In the genomic region with DNA sequence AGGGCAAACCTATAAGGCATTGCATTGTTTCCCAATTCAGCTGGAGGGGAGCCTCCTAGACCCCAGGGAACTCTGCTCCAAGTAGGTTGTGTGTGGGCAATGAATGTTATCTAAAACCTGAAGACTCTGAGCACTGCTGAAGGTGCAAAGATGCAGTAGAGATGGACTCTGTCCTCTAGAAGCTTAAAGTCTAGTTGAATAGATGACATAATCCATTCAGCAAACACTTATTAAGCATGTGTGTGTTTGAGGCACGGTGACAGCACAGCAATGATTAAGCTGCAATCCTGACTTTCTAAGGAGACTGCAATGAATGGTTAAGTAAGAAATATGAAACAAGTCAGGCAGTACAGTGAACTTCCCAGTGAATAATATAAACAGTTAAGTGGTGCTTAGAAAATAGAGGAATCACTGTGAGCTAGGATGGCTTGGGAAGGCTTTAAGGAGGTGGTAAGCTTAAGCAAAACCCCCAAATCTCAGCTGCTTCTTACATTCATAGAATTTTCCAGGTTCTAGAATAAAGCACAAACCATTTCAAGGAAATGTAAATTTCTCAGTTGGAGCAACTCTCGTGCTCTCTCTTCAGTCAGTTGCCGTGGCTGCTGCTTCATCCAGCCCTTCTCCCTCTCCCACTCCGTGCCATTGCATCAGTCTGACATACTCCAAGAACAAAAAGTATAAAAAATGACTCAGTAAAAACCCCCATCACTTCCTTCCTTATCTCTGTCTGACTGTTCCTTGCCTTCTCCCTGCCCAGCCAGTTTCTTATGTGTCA, we compare ENCODE assay signal across 8 cellular contexts. TPM values are rescaled to one million over a fixed set of nuclear protein-coding genes. Genes with fewer than 3 reads are reported as not detected.
A peak's percentile ranks its signal among the peaks of the same experiment; 100 is the strongest.
DNase-seq lines count a peak whose midpoint lies in the region; ATAC-seq, FAIRE-seq and TF ChIP-seq lines count a peak whose summit lies in the region.

No MANE protein-coding gene starts in this region.

- H3K9me2 ChIP-seq in hepatocyte (replicated peaks; ENCODE audit: insufficient read depth): no peaks in the 10 kb centered on the region

- H3K9me3 ChIP-seq in hepatocyte (ENCODE audit: low read depth): no peaks in the 10 kb centered on the region
- no peaks in the 10 kb centered on the region for H3K9me3 ChIP-seq in testis

- H2AFZ ChIP-seq in hepatocyte: no peak overlapping the region

- WGBS in hepatocyte (ENCODE audit: low lambda C conversion rate, missing lambda C conversion rate): 38% methylated on average over 4 of the region's 4 CpGs
- WGBS in testis, 2 donors: 77 to 85% methylated on average over 4 of the region's 4 CpGs

- TF ChIP-seq POLR2A in testis (IDR thresholded peaks at IDR 0.05): no peak

- TF ChIP-seq CTCF in hepatocyte (IDR thresholded peaks at IDR 0.05; ENCODE audit: poor library complexity) (no peak), testis (IDR thresholded peaks at IDR 0.05) (no peak)

- no peak for FAIRE-seq in urothelium cell line (lab: Jason Lieb, UNC)

- peaks cover 14% of the 10 kb centered on the region for H3K79me2 ChIP-seq in hepatocyte

- no peaks in the 10 kb centered on the region for H3K9me3 Mint-ChIP-seq in activated naive CD4-positive, alpha-beta T cell treated with anti-CD3 and anti-CD28 coated beads, Interleukin-2, amount 50 U/mL, for 72 hours

- H3K27ac Mint-ChIP-seq in activated naive CD4-positive, alpha-beta T cell treated with anti-CD3 and anti-CD28 coated beads, Interleukin-2, amount 50 U/mL, for 72 hours: peak overlapping the region in 1 of 2 donors; percentile 44

- peak; percentile 82 to 89 for ATAC-seq in activated naive CD4-positive, alpha-beta T cell treated with anti-CD3 and anti-CD28 coated beads, Interleukin-2, amount 50 U/mL, for 72 hours
- ATAC-seq in GM18511 (IDR thresholded peaks at IDR 0.05; ENCODE audit: unreplicated experiment): no peak
- ATAC-seq in HG03354 (IDR thresholded peaks at IDR 0.05; ENCODE audit: poor library complexity, severe bottlenecking, unreplicated experiment): no peak

- no peaks in the 10 kb centered on the region for H4K20me1 ChIP-seq in hepatocyte (ENCODE audit: insufficient read depth, poor library complexity, severe bottlenecking)

- H3K4me3 ChIP-seq in hepatocyte (no peak overlapping the region), testis (no peak overlapping the region)

- intact Hi-C loops in testis (cut with DNase I; ENCODE audit: low total_unique reads): no loop called here

- H3K36me3 Mint-ChIP-seq in activated naive CD4-positive, alpha-beta T cell treated with anti-CD3 and anti-CD28 coated beads, Interleukin-2, amount 50 U/mL, for 72 hours: peaks cover 4 to 6% of the 10 kb centered on the region in 2 donors

- H3K27ac ChIP-seq in hepatocyte (peak overlapping the region; percentile 89), testis (no peak overlapping the region)

- H3K4me1 ChIP-seq in hepatocyte (ENCODE audit: insufficient read depth) (peaks cover 14% of the 10 kb centered on the region), testis (no peaks in the 10 kb centered on the region)

- H3K36me3 ChIP-seq in hepatocyte (replicated peaks; ENCODE audit: insufficient read depth, low read depth) (no peaks in the 10 kb centered on the region), testis (ENCODE audit: low read depth, missing control alignments) (no peaks in the 10 kb centered on the region)

- DNase-seq in stimulated activated CD4-positive, alpha-beta T cell treated with anti-CD3 and anti-CD28 coated beads, Interleukin-1b, Interleukin-23, amount 100 ng/mL, for 48 hours: peak; percentile 52
- DNase-seq in stimulated activated CD4-positive, alpha-beta T cell treated with anti-CD3 and anti-CD28 coated beads, Interleukin-4, amount 100 ng/mL, for 1 hour: no peak
- no peak for DNase-seq in activated naive CD4-positive, alpha-beta T cell treated with anti-CD3 and anti-CD28 coated beads, Interleukin-2, amount 50 U/mL, for 72 hours (ENCODE audit: low spot score in 2 of 2)
- DNase-seq in hepatocyte (ENCODE audit: low spot score) (peak; percentile 78), urothelium cell line (ENCODE audit: low spot score) (peak; percentile 41), testis (no peak)

- peak overlapping the region; percentile 72 for H3K4me2 ChIP-seq in hepatocyte

- no peaks in the 10 kb centered on the region for H3K27me3 ChIP-seq in hepatocyte
- no peaks in the 10 kb centered on the region for H3K27me3 ChIP-seq in testis

RNA-seq across cellular contexts. Expression of gene MXD1, which starts 19.1 kb away (rescaled TPM):
- total RNA-seq in activated naive CD4-positive, alpha-beta T cell treated with anti-CD3 and anti-CD28 coated beads, Interleukin-2, amount 50 U/mL, for 72 hours: 10 to 100 TPM; 14.5 to 20.7 TPM
- total RNA-seq in hepatocyte: 25.8 and 29.7 TPM in 2 replicates
- 41.8 and 45.4 TPM in 2 replicates for polyA plus RNA-seq in hepatocyte
- total RNA-seq in testis: 10 to 100 TPM in 1 of 2 donors, 1 to 10 TPM in 1; 8.4 to 11.0 TPM
- polyA plus RNA-seq in testis (ENCODE audit: insufficient read depth, low read depth, low replicate concordance): 16.8 TPM

RNA-seq across cellular contexts. Expression of gene ASPRV1, which starts 27.4 kb away (rescaled TPM):
- 1 to 10 TPM; 1.5 TPM for total RNA-seq in activated naive CD4-positive, alpha-beta T cell treated with anti-CD3 and anti-CD28 coated beads, Interleukin-2, amount 50 U/mL, for 72 hours
- total RNA-seq in hepatocyte (0.24 and 0.73 TPM in 2 replicates), testis (1 to 10 TPM; 8.2 to 9.2 TPM)
- polyA plus RNA-seq in hepatocyte (0.66 TPM in 1 of 2 replicates, not detected in the other), testis (ENCODE audit: insufficient read depth, low read depth, low replicate concordance) (3.5 TPM)

RNA-seq across cellular contexts. Expression of gene SNRNP27, which starts 40.3 kb away (rescaled TPM):
- 10 to 100 TPM; 61.4 to 69.4 TPM for total RNA-seq in activated naive CD4-positive, alpha-beta T cell treated with anti-CD3 and anti-CD28 coated beads, Interleukin-2, amount 50 U/mL, for 72 hours
- total RNA-seq in hepatocyte (43.1 and 58.4 TPM in 2 replicates), testis (10 to 100 TPM; 77.1 to 78.3 TPM)
- polyA plus RNA-seq in hepatocyte (65.5 and 66.3 TPM in 2 replicates), testis (ENCODE audit: insufficient read depth, low read depth, low replicate concordance) (43.8 TPM)

Comparison
In these comparisons a context has a peak if more than half of its experiments do, and no peak if none do; other contexts are left out.
1. DNase-seq: peak in stimulated activated CD4-positive, alpha-beta T cell treated with anti-CD3 and anti-CD28 coated beads, Interleukin-1b, Interleukin-23, amount 100 ng/mL, for 48 hours (single experiment), hepatocyte (single experiment) and urothelium cell line (single experiment); none in stimulated activated CD4-positive, alpha-beta T cell treated with anti-CD3 and anti-CD28 coated beads, Interleukin-4, amount 100 ng/mL, for 1 hour (single experiment), activated naive CD4-positive, alpha-beta T cell treated with anti-CD3 and anti-CD28 coated beads, Interleukin-2, amount 50 U/mL, for 72 hours (0 of 2) and testis (single experiment).
2. ATAC-seq: peak in activated naive CD4-positive, alpha-beta T cell treated with anti-CD3 and anti-CD28 coated beads, Interleukin-2, amount 50 U/mL, for 72 hours (2 of 2); none in GM18511 (single experiment) and HG03354 (single experiment).